8 cellular contexts compared by ENCODE assay signal in the genomic region with DNA sequence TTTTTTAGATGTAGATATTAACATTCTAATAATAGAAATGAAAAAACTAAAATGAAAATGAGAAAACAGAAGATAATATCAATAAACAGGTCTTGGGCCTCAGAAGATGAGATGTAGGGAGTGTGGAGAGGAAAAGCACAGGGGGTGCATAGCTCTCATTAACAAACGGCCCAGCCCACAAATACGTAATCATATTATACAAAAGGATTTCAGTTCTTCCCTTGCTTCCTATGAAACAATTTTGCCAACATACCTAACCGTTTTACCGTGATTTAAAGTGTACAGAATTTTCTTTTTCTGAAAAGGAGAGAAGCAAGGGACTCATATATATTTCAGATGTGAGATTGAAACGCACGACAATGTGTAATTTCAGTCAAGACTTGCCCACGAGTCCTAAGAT.
DNase-seq lines count a peak whose midpoint lies in the region; ATAC-seq and TF ChIP-seq lines count a peak whose summit lies in the region.

No MANE protein-coding gene starts in this region.

- no peak for DNase-seq in AG04449 (ENCODE audit: low read depth, low spot score)
- no peak for DNase-seq in PC-9
- DNase-seq in fibroblast of the aortic adventitia (ENCODE audit: low read depth): peak; percentile 21
- no peak for DNase-seq in stomach
- DNase-seq in putamen (ENCODE audit: low spot score): no peak
- no peak for DNase-seq in NCI-H345 treated with DMSO at 0.1 percent for 48 hours (lab: John Stamatoyannopoulos, UW; ENCODE audit: unreplicated experiment)

- H3K27me3 ChIP-seq in PC-9 (ENCODE audit: insufficient read depth, low read depth) (no peaks in the 10 kb centered on the region), stomach (peaks cover 0 to 91% (median 11%) of the 10 kb centered on the region in 3 donors)

- H3K4me3 ChIP-seq in AG04449 (ENCODE audit: low read depth, low read length) (peak overlapping the region; percentile 69), PC-9 (peak overlapping the region; percentile 96), fibroblast of the aortic adventitia (ENCODE audit: low read depth, low read length) (peak overlapping the region; percentile 66), stomach (peak overlapping the region; percentile 42 to 50 (median 45))

- H3K4me1 ChIP-seq in PC-9 (replicated peaks; ENCODE audit: insufficient read depth) (peaks cover 23% of the 10 kb centered on the region), stomach (peaks cover 0 to 16% (median 7%) of the 10 kb centered on the region in 4 donors)

- TF ChIP-seq POLR2A in stomach (IDR thresholded peaks at IDR 0.05): no peak

- WGBS in stomach, 5 donors: 1 to 3% (median 1%) methylated on average over 7 of the region's 7 CpGs

- ATAC-seq in GM19397 (IDR thresholded peaks at IDR 0.05; ENCODE audit: unreplicated experiment) (peak; percentile 8), GM18861 (IDR thresholded peaks at IDR 0.05; ENCODE audit: unreplicated experiment) (no peak)

- H3K9me3 ChIP-seq in PC-9 (ENCODE audit: insufficient read depth, low read depth) (no peaks in the 10 kb centered on the region; the same call in 1 of the 2 replicates), stomach (peaks cover 0 to 17% (median 11%) of the 10 kb centered on the region in 4 donors)

- no peak for TF ChIP-seq EP300 in stomach (IDR thresholded peaks at IDR 0.05)

- POLR2A ChIA-PET in AG04449 (lab: Yijun Ruan, JAX) (interaction anchor here (0.6 to 3.7 kb wide), 6 partner anchors 7 to 50 kb away, joined by 4 to 44 read pairs (median 21); a partner anchor contains a TSS), PC-9 (lab: Charles Lee; ENCODE audit: unreplicated experiment) (interaction anchor here (0.5 to 1.4 kb wide), 17 partner anchors 8 to 1499 kb away, joined by 3 to 55 read pairs (median 5); a partner anchor contains a TSS)

- H3K79me2 ChIP-seq in PC-9 (ENCODE audit: low read depth): peaks cover 18% of the 10 kb centered on the region

- H3K4me2 ChIP-seq in PC-9: peak overlapping the region; percentile 91

- H3F3A ChIP-seq in PC-9 (ENCODE audit: insufficient read depth, low read depth): peaks cover 32% of the 10 kb centered on the region

- TF ChIP-seq CTCF in AG04449 (IDR thresholded peaks at IDR 0.05; ENCODE audit: insufficient read depth, low read length, missing control alignments) (no peak), PC-9 (conservative IDR thresholded peaks at IDR 0.05) (no peak), fibroblast of the aortic adventitia (IDR thresholded peaks at IDR 0.05; ENCODE audit: insufficient read depth, low read length) (no peak), stomach (IDR thresholded peaks at IDR 0.05) (no peak)

- intact Hi-C loops in PC-9 (cut with micrococcal nuclease; ENCODE audit: unreplicated experiment) (loop anchor here (5.0 kb wide), 1 partner anchor 374 kb away; the partner anchor contains the start of gene ABT1), stomach (cut with DNase I; ENCODE audit: low total_unique reads) (no loop called here)

- peaks cover 18% of the 10 kb centered on the region for H3K36me3 ChIP-seq in PC-9 (ENCODE audit: low read depth)
- H3K36me3 ChIP-seq in stomach: no peaks in the 10 kb centered on the region

- no TSS peak for BruUV-seq in PC-9 (replicated peaks; lab: Mats Ljungman, UMichigan)

- CTCF ChIA-PET in AG04449 (lab: Yijun Ruan, JAX): interaction anchor here (2.0 kb wide), 1 partner anchor 62 kb away, joined by 6 read pairs; a partner anchor contains a TSS
- CTCF ChIA-PET in PC-9 (lab: Charles Lee): interaction anchor here (0.6 kb wide), 1 partner anchor 43 kb away, joined by 4 read pairs; no protein-coding TSS in a partner anchor

- H3K27ac ChIP-seq in PC-9 (peak overlapping the region; percentile 96), stomach (peak overlapping the region in 4 of 5 donors; percentile 77 to 87 (median 86))

- H4K20me1 ChIP-seq in PC-9 (ENCODE audit: insufficient read depth): no peaks in the 10 kb centered on the region

- H2AFZ ChIP-seq in PC-9: peak overlapping the region; percentile 83

- no peaks in the 10 kb centered on the region for H3K9me2 ChIP-seq in PC-9 (ENCODE audit: insufficient read depth)

Comparison
In these comparisons a context has a peak if more than half of its experiments do, and no peak if none do; other contexts are left out.
1. H3K4me3 ChIP-seq: peak in every context shown above with its lines; median percentile 96 in PC-9; 69 in AG04449; 66 in fibroblast of the aortic adventitia; 45 in stomach.